ENCODE assay signal across 22 cellular contexts in the genomic region with DNA sequence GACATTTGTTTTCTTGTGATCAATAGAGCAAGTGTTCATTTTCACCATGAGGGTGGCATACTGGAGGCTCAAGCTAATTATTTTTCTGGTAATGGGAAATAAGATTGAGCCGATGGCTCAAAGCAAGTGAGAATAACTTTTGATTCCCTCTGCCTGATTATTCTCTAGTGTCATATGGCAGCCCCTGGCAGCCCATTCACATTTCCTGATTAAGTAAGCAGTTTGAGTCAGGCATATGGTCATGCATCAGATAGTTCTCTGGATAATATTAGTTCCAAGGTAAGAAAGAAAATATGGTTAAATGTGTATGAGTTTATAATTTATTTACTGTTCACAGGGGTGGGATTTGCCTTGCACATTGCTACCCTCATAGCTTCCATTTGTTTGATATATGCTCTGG.
A peak's percentile ranks its signal among the peaks of the same experiment; 100 is the strongest.
DNase-seq lines count a peak whose midpoint lies in the region; ATAC-seq lines count a peak whose summit lies in the region.
"Had no signal": no experiment of that assay in that cellular context is flagged by ENCODE, and none has a peak within 500 bp of the region (broad histone marks: within the 10 kb centered on the region; RNA-seq: fewer than 3 reads in every experiment).

No MANE protein-coding gene starts in this region.

- H3K27ac ChIP-seq in Karpas-422 (ENCODE audit: low read length), result no peak overlapping the region
- no peak overlapping the region for H3K27ac ChIP-seq in effector memory CD4-positive, alpha-beta T cell (ENCODE audit: insufficient read depth, low read length, poor library complexity, severe bottlenecking)
- H3K27ac ChIP-seq: A549, GM23248 had no signal

- no peaks in the 10 kb centered on the region; the same call in 1 of the 2 replicates for H3K27me3 ChIP-seq in Karpas-422 (ENCODE audit: low read length)
- H3K27me3 ChIP-seq in effector memory CD4-positive, alpha-beta T cell (replicated peaks; ENCODE audit: control insufficient read depth, insufficient read depth, low read length, poor library complexity, severe bottlenecking), result no peaks in the 10 kb centered on the region

- H3K4me1 Mint-ChIP-seq in effector memory CD8-positive, alpha-beta T cell (ENCODE audit: low read depth in 2 of 2), result no peaks in the 10 kb centered on the region
- H3K4me1 Mint-ChIP-seq: CD4-positive, CD25-positive, alpha-beta regulatory T cell had no signal

- H3K9me2 ChIP-seq in Karpas-422 (replicated peaks; ENCODE audit: insufficient read depth, low read length), result no peaks in the 10 kb centered on the region

- H4K20me1 ChIP-seq in Karpas-422 (ENCODE audit: insufficient read depth, low read depth, low read length), result no peaks in the 10 kb centered on the region

- H3K36me3 ChIP-seq in Karpas-422 (ENCODE audit: insufficient read depth, low read length), result no peaks in the 10 kb centered on the region
- no peaks in the 10 kb centered on the region for H3K36me3 ChIP-seq in effector memory CD4-positive, alpha-beta T cell (ENCODE audit: control insufficient read depth, insufficient read depth, low read length)

- no peak overlapping the region for H3K27ac Mint-ChIP-seq in effector memory CD8-positive, alpha-beta T cell
- H3K27ac Mint-ChIP-seq: CD4-positive, CD25-positive, alpha-beta regulatory T cell; CD8-positive, alpha-beta T cell had no signal

- H3K4me1 ChIP-seq in Karpas-422 (ENCODE audit: low read length), result no peaks in the 10 kb centered on the region
- H3K4me1 ChIP-seq in effector memory CD4-positive, alpha-beta T cell (ENCODE audit: control insufficient read depth, insufficient read depth, low read length, poor library complexity, severe bottlenecking), result no peaks in the 10 kb centered on the region
- H3K4me1 ChIP-seq: A549, Caco-2 had no signal

- H3K4me3 Mint-ChIP-seq in effector memory CD8-positive, alpha-beta T cell, result no peak overlapping the region
- H3K4me3 Mint-ChIP-seq: CD4-positive, CD25-positive, alpha-beta regulatory T cell; CD8-positive, alpha-beta T cell had no signal

- no peak for ATAC-seq in effector memory CD8-positive, alpha-beta T cell (replicated peaks)
- ATAC-seq: A549; CD8-positive, alpha-beta T cell; GM12878 had no signal

- H3K36me3 Mint-ChIP-seq in effector memory CD8-positive, alpha-beta T cell (ENCODE audit: insufficient read depth), result no peaks in the 10 kb centered on the region
- H3K36me3 Mint-ChIP-seq: CD4-positive, CD25-positive, alpha-beta regulatory T cell; CD8-positive, alpha-beta T cell had no signal

- H3K9me3 ChIP-seq in Karpas-422 (ENCODE audit: low read length), result no peaks in the 10 kb centered on the region
- H3K9me3 ChIP-seq in effector memory CD4-positive, alpha-beta T cell (ENCODE audit: control insufficient read depth, low read length), result no peaks in the 10 kb centered on the region

- peaks cover 0 to 5% of the 10 kb centered on the region in 2 donors for H3K27me3 Mint-ChIP-seq in effector memory CD8-positive, alpha-beta T cell
- H3K27me3 Mint-ChIP-seq: CD4-positive, CD25-positive, alpha-beta regulatory T cell had no signal

- H3K9ac ChIP-seq in Karpas-422 (ENCODE audit: low read length), result no peak overlapping the region
- H3K9ac ChIP-seq: GM23248 had no signal

- no peak overlapping the region for H2AFZ ChIP-seq in Karpas-422 (ENCODE audit: low read length)
- H2AFZ ChIP-seq: GM23248 had no signal

- no peak overlapping the region for H3K4me3 ChIP-seq in Karpas-422 (ENCODE audit: low read length)
- H3K4me3 ChIP-seq in effector memory CD4-positive, alpha-beta T cell (ENCODE audit: insufficient read depth, low read depth, low read length, poor library complexity, severe bottlenecking), result no peak overlapping the region
- H3K4me3 ChIP-seq: A549, GM12878, GM23248 had no signal

- H3K4me2 ChIP-seq in Karpas-422 (ENCODE audit: low read depth, low read length, poor library complexity, severe bottlenecking), result no peak overlapping the region
- H3K4me2 ChIP-seq: A549 had no signal

- DNase-seq in NCI-H2171 treated with DMSO at 0.1 percent for 48 hours (lab: John Stamatoyannopoulos, UW), result peak; percentile 9
- no peak for DNase-seq in NCI-H2171 (lab: John Stamatoyannopoulos, UW)
- peak; percentile 89 for DNase-seq in DMS 273 (lab: John Stamatoyannopoulos, UW; ENCODE audit: unreplicated experiment)
- peak; percentile 17 for DNase-seq in Karpas-422
- peak; percentile 57 for DNase-seq in cerebellum (ENCODE audit: low spot score)
- no peak for DNase-seq in pons (ENCODE audit: low spot score)
- DNase-seq in effector memory CD4-positive, alpha-beta T cell, result no peak
- DNase-seq in effector memory CD8-positive, alpha-beta T cell, result no peak
- DNase-seq: 8988T; ACHN; AML-193; Caco-2; CD4-positive, CD25-positive, alpha-beta regulatory T cell; CD8-positive, alpha-beta T cell; DMS153; DND-41; GDM1; GM23248; H7; HCEC 1CT had no signal

- H3K9me3 Mint-ChIP-seq in effector memory CD8-positive, alpha-beta T cell, result peaks cover 0 to 2% of the 10 kb centered on the region in 2 donors
- H3K9me3 Mint-ChIP-seq: CD8-positive, alpha-beta T cell had no signal

- no peaks in the 10 kb centered on the region for H3K79me2 ChIP-seq in Karpas-422 (ENCODE audit: low read length)

Comparison
In these comparisons a context has a peak if more than half of its experiments do, and no peak if none do; other contexts are left out.
1. DNase-seq: peak in NCI-H2171 treated with DMSO at 0.1 percent for 48 hours (single experiment), DMS 273 (single experiment), Karpas-422 (single experiment) and cerebellum (single experiment); none in NCI-H2171 (single experiment), pons (single experiment), effector memory CD4-positive, alpha-beta T cell (0 of 3) and effector memory CD8-positive, alpha-beta T cell (0 of 3).